ENCODE assay signal across 8 cellular contexts in genomic region chr1:3772715-3773571, GRCh38. TPM values are rescaled to one million over a fixed set of nuclear protein-coding genes. Genes with fewer than 3 reads are reported as not detected.
DNase-seq lines count a peak whose midpoint lies in the region; ATAC-seq and TF ChIP-seq lines count a peak whose summit lies in the region.

A gene with protein sequence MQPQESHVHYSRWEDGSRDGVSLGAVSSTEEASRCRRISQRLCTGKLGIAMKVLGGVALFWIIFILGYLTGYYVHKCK (plus strand): TSS chr1:3772749. CDS start chr1:3775374, 2,625 bp downstream.

- H2AFZ ChIP-seq in OCI-LY3 (ENCODE audit: low read depth, low read length): peak within 1 kb of the TSS; percentile 60; the same call in 1 of the 2 replicates

- H3K4me3 ChIP-seq in AG04449 (ENCODE audit: low read depth, low read length) (peak within 1 kb of the TSS; percentile 62), OCI-LY3 (ENCODE audit: low read length) (peak within 1 kb of the TSS; percentile 84), endocrine pancreas (ENCODE audit: control insufficient read depth, insufficient read depth, low read length) (no peak within 1 kb of the TSS)

- peaks cover 0 to 3% of the 10 kb centered on the region in 2 donors for H3K4me1 Mint-ChIP-seq in natural killer cell treated with Interleukin-12 subunit alpha and Interleukin-12 subunit beta and Interleukin-15 and Interleukin-18, amount 100 ng/mL, for 72 hours (ENCODE audit: low read depth in 2 of 2)

- DNase-seq in AG04449 (ENCODE audit: low read depth, low spot score): no peak
- peak; percentile 39 for DNase-seq in natural killer cell treated with Interleukin-12 subunit alpha and Interleukin-12 subunit beta and Interleukin-15 and Interleukin-18, amount 100 ng/mL, for 72 hours (ENCODE audit: low spot score)
- DNase-seq in NCI-H1105 (lab: John Stamatoyannopoulos, UW): no peak
- no peak for DNase-seq in NCI-H446 (lab: John Stamatoyannopoulos, UW)
- no peak for DNase-seq in NCI-H510A (lab: John Stamatoyannopoulos, UW)

- POLR2A ChIA-PET in AG04449 (lab: Yijun Ruan, JAX): no interaction called here

- no peaks in the 10 kb centered on the region for H3K79me2 ChIP-seq in OCI-LY3 (ENCODE audit: low read length)

- H3K9ac ChIP-seq in OCI-LY3 (ENCODE audit: low read length) (peak within 1 kb of the TSS; percentile 71), endocrine pancreas (ENCODE audit: control insufficient read depth, insufficient read depth, low read length) (peak within 1 kb of the TSS; percentile 70)

- no peak within 1 kb of the TSS for H3K27ac Mint-ChIP-seq in natural killer cell treated with Interleukin-12 subunit alpha and Interleukin-12 subunit beta and Interleukin-15 and Interleukin-18, amount 100 ng/mL, for 72 hours

- H3K4me1 ChIP-seq in OCI-LY3 (ENCODE audit: low read length) (peaks cover 20% of the 10 kb centered on the region), endocrine pancreas (ENCODE audit: control insufficient read depth, insufficient read depth, low read length) (no peaks in the 10 kb centered on the region)

- H3K36me3 Mint-ChIP-seq in natural killer cell treated with Interleukin-12 subunit alpha and Interleukin-12 subunit beta and Interleukin-15 and Interleukin-18, amount 100 ng/mL, for 72 hours: no peaks in the 10 kb centered on the region

- no peaks in the 10 kb centered on the region for H4K20me1 ChIP-seq in OCI-LY3 (ENCODE audit: insufficient read depth, low read length)

- peak within 1 kb of the TSS; percentile 87 for H3K4me2 ChIP-seq in OCI-LY3 (ENCODE audit: low read length)

- CTCF ChIA-PET in AG04449 (lab: Yijun Ruan, JAX): no interaction called here

- H3K4me3 Mint-ChIP-seq in natural killer cell treated with Interleukin-12 subunit alpha and Interleukin-12 subunit beta and Interleukin-15 and Interleukin-18, amount 100 ng/mL, for 72 hours: peak within 1 kb of the TSS; percentile 56

- H3K9me3 Mint-ChIP-seq in natural killer cell treated with Interleukin-12 subunit alpha and Interleukin-12 subunit beta and Interleukin-15 and Interleukin-18, amount 100 ng/mL, for 72 hours: no peaks in the 10 kb centered on the region

- H3K27ac ChIP-seq in OCI-LY3 (ENCODE audit: low read length): peak within 1 kb of the TSS; percentile 27; the same call in 1 of the 2 replicates

- H3K9me3 ChIP-seq in OCI-LY3 (ENCODE audit: insufficient read depth, low read length) (no peaks in the 10 kb centered on the region), endocrine pancreas (ENCODE audit: control insufficient read depth, low read length) (no peaks in the 10 kb centered on the region)

- H3K36me3 ChIP-seq in OCI-LY3 (replicated peaks; ENCODE audit: low read depth, low read length) (no peaks in the 10 kb centered on the region), endocrine pancreas (ENCODE audit: control insufficient read depth, insufficient read depth, low read length) (no peaks in the 10 kb centered on the region)

- peak; percentile 21 for ATAC-seq in GM21423 (IDR thresholded peaks at IDR 0.05; ENCODE audit: unreplicated experiment)
- ATAC-seq in natural killer cell treated with Interleukin-12 subunit alpha and Interleukin-12 subunit beta and Interleukin-15 and Interleukin-18, amount 100 ng/mL, for 72 hours: peak; percentile 39 to 58

- H3K27me3 Mint-ChIP-seq in natural killer cell treated with Interleukin-12 subunit alpha and Interleukin-12 subunit beta and Interleukin-15 and Interleukin-18, amount 100 ng/mL, for 72 hours: no peaks in the 10 kb centered on the region

- peaks cover 6% of the 10 kb centered on the region; the same call in 1 of the 2 replicates for H3K27me3 ChIP-seq in OCI-LY3 (ENCODE audit: low read depth, low read length)
- H3K27me3 ChIP-seq in endocrine pancreas (ENCODE audit: control insufficient read depth, insufficient read depth, low read length): no peaks in the 10 kb centered on the region

- no peak for TF ChIP-seq CTCF in AG04449 (IDR thresholded peaks at IDR 0.05; ENCODE audit: insufficient read depth, low read length, missing control alignments)
- TF ChIP-seq CTCF in OCI-LY3 (IDR thresholded peaks at IDR 0.05; ENCODE audit: low read depth, low read length): no peak

RNA-seq across cellular contexts. Expression of the gene that starts here (rescaled TPM):
- not detected for total RNA-seq in natural killer cell treated with Interleukin-12 subunit alpha and Interleukin-12 subunit beta and Interleukin-15 and Interleukin-18, amount 100 ng/mL, for 72 hours

Comparison
In these comparisons a context has a peak if more than half of its experiments do, and no peak if none do; other contexts are left out.
1. Peak in DNase-seq and ATAC-seq in natural killer cell treated with Interleukin-12 subunit alpha and Interleukin-12 subunit beta and Interleukin-15 and Interleukin-18, amount 100 ng/mL, for 72 hours; RNA of the gene not detected or under 1 TPM.